ENCODE assay signal across 9 cellular contexts in the genomic region with DNA sequence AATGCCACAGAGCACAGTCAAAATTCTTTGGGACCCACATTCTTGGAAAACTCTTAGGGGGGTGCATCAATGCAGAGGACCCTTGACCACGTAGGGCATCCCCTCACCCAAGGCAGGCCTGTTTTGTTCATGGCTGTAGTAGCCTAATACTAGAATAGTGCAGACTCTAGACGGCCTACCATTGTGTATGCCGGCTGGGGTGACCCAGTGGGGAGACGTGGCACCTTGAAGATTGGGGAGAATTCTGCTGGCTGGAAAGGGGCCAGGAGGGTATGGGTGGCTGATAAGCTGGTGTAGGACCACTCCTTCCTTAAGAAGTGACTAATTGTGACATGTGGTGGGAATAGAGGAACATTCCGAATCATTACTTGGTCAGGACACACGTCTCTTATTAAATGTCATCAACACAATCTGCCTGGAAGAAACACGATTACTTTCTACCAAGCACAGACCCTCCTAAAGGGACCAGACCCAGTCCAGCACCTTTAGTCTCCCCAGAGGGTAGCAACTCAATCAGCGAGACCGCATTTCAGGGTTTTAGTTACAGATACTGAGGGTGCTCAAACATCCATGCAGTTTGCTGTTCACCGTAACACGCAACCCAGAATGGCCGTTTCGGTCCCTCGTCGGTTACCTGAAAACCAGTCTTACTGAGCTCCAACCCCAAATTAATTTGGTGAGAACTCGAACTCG. TPM values are rescaled to one million over a fixed set of nuclear protein-coding genes. Genes with fewer than 3 reads are reported as not detected.
DNase-seq lines count a peak whose midpoint lies in the region; ATAC-seq and TF ChIP-seq lines count a peak whose summit lies in the region.
"Had no signal": no experiment of that assay in that cellular context is flagged by ENCODE, and none has a peak within 500 bp of the region (broad histone marks: within the 10 kb centered on the region; RNA-seq: fewer than 3 reads in every experiment).

No MANE protein-coding gene starts in this region.

- TF ChIP-seq CTCF in GM12875 (IDR thresholded peaks at IDR 0.05; ENCODE audit: borderline replicate concordance, insufficient read depth, low read depth, low read length) (no peak), RWPE2 (IDR thresholded peaks at IDR 0.05; ENCODE audit: poor library complexity, severe bottlenecking) (no peak), esophagus squamous epithelium (IDR thresholded peaks at IDR 0.05) (no peak), omental fat pad (IDR thresholded peaks at IDR 0.05) (no peak)

- H3K36me3 ChIP-seq in RWPE2 (ENCODE audit: low read depth): no peaks in the 10 kb centered on the region
- no peaks in the 10 kb centered on the region for H3K36me3 ChIP-seq in esophagus squamous epithelium
- H3K36me3 ChIP-seq in rectal smooth muscle tissue (ENCODE audit: control insufficient read depth, insufficient read depth, low read length): no peaks in the 10 kb centered on the region

- H3K4me1 ChIP-seq in RWPE2 (ENCODE audit: insufficient read depth, poor library complexity, severe bottlenecking) (no peaks in the 10 kb centered on the region), esophagus squamous epithelium (peaks cover 19 to 29% (median 24%) of the 10 kb centered on the region in 3 donors), rectal smooth muscle tissue (ENCODE audit: control insufficient read depth, insufficient read depth, low read length) (peaks cover 8% of the 10 kb centered on the region)

- no peak for DNase-seq in RWPE2 (ENCODE audit: low spot score)
- no peak for DNase-seq in esophagus squamous epithelium (lab: John Stamatoyannopoulos, UW)
- no peak for DNase-seq in GF-D8 (lab: John Stamatoyannopoulos, UW)
- no peak for DNase-seq in activated CD4-positive, CD25-positive, alpha-beta regulatory T cell treated with anti-CD3 and anti-CD28 coated beads, Interleukin-2, amount 50 U/mL, for 72 hours
- DNase-seq in omental fat pad (ENCODE audit: low spot score): no peak
- DNase-seq: cortex of kidney had no signal

- intact Hi-C loops in esophagus squamous epithelium (cut with DNase I): loop anchor here (5.0 kb wide), 1 partner anchor 113 kb away; no protein-coding TSS in a partner anchor

- ATAC-seq in RWPE2 (ENCODE audit: low read depth): no peak
- no peak for ATAC-seq in GM21528 (IDR thresholded peaks at IDR 0.05; ENCODE audit: low FRiP score, unreplicated experiment)
- no peak for ATAC-seq in omental fat pad (ENCODE audit: low FRiP score)

- peak overlapping the region; percentile 61 for H3K9ac ChIP-seq in rectal smooth muscle tissue (ENCODE audit: low read length)

- H3K9me3 ChIP-seq in RWPE2 (ENCODE audit: severe bottlenecking) (no peaks in the 10 kb centered on the region), esophagus squamous epithelium (no peaks in the 10 kb centered on the region)

- H3K27ac ChIP-seq in RWPE2 (ENCODE audit: poor library complexity, severe bottlenecking) (peak overlapping the region; percentile 82), esophagus squamous epithelium (peak overlapping the region; percentile 90 to 100 (median 95)), rectal smooth muscle tissue (ENCODE audit: low read depth, low read length) (peak overlapping the region; percentile 99)

- 79 to 85% methylated on average over 11 to 14 of the region's 17 CpGs for WGBS in esophagus squamous epithelium, 2 donors

- peak overlapping the region; percentile 83 for H3K4me3 ChIP-seq in GM12875 (ENCODE audit: low read depth, low read length)
- H3K4me3 ChIP-seq in RWPE2 (ENCODE audit: severe bottlenecking): peak overlapping the region; percentile 62
- peak overlapping the region; percentile 48 to 96 (median 64) for H3K4me3 ChIP-seq in esophagus squamous epithelium
- H3K4me3 ChIP-seq in rectal smooth muscle tissue (ENCODE audit: low read length): peak overlapping the region; percentile 78

- no peak for TF ChIP-seq POLR2A in esophagus squamous epithelium (IDR thresholded peaks at IDR 0.05)

- H3K27me3 ChIP-seq in RWPE2 (ENCODE audit: insufficient read depth, poor library complexity, severe bottlenecking): no peaks in the 10 kb centered on the region
- H3K27me3 ChIP-seq in esophagus squamous epithelium: no peaks in the 10 kb centered on the region
- H3K27me3 ChIP-seq in rectal smooth muscle tissue (ENCODE audit: control insufficient read depth, insufficient read depth, low read length): no peaks in the 10 kb centered on the region

RNA-seq across cellular contexts. Expression of gene KLF13, which starts 1.8 kb away (rescaled TPM):
- total RNA-seq in esophagus squamous epithelium: 10 to 100 TPM; 16.4 to 54.6 (median 41.8) TPM
- 10 to 100 TPM; 49.7 to 67.5 (median 62.3) TPM for total RNA-seq in omental fat pad
